In the genomic region with DNA sequence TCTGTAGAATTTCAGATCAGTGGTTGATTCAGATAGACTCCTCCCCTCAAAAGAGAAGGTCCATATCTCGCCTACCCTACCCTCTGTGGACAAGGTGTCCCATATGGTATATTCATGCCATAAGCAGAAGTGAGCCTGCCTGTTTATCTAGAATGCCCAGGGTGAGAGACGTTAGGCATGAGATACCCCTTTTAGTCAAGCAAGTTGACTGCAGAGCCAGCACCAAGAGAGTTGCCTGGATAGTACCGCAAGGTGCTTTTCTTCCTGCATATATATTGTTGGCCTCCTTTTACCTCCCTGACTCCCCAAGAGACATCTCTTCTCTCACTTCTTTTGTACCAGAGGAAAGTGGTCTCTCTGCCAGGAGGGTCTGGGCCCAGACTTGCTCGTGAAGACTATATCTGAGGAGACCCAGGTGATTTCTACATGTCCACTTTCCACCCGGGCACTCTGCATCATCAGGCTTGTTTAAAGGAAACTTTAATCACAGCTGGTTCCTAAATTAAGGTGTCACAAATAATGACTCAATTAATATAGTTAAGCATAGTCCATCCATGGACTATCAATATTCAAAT, we compare ENCODE assay signal across 12 cellular contexts. TPM values are rescaled to one million over a fixed set of nuclear protein-coding genes. Genes with fewer than 3 reads are reported as not detected.
A peak's percentile ranks its signal among the peaks of the same experiment; 100 is the strongest.
DNase-seq lines count a peak whose midpoint lies in the region; ATAC-seq and TF ChIP-seq lines count a peak whose summit lies in the region.
"Had no signal": no experiment of that assay in that cellular context is flagged by ENCODE, and none has a peak within 500 bp of the region (broad histone marks: within the 10 kb centered on the region; RNA-seq: fewer than 3 reads in every experiment).

No MANE protein-coding gene starts in this region.

- POLR2A ChIA-PET in activated B cell treated with CpG ODN at 0.5 μM for 24 hours (lab: Charles Lee), result interaction anchor here (1.2 to 9.2 kb wide), 2 partner anchors 50 to 153 kb away, joined by 4 to 289 read pairs; no protein-coding TSS in a partner anchor

- H3K9me3 Mint-ChIP-seq in activated B cell treated with CpG ODN at 0.5 μM for 24 hours (no peaks in the 10 kb centered on the region), HFFc6 (no peaks in the 10 kb centered on the region)

- H3K27me3 Mint-ChIP-seq in activated B cell treated with CpG ODN at 0.5 μM for 24 hours, result no peaks in the 10 kb centered on the region
- peaks cover 3% of the 10 kb centered on the region; the same call in 1 of the 2 replicates for H3K27me3 Mint-ChIP-seq in HFFc6 (ENCODE audit: insufficient read depth)

- no peaks in the 10 kb centered on the region for H3K27me3 ChIP-seq in neutrophil
- peaks cover 0 to 29% (median 24%) of the 10 kb centered on the region in 7 donors for H3K27me3 ChIP-seq in heart right ventricle

- CTCF ChIA-PET in activated B cell treated with CpG ODN at 0.5 μM for 24 hours (lab: Charles Lee), result interaction anchor here (1.9 to 6.6 kb wide), 3 partner anchors 154 to 356 kb away, joined by 10 to 178 read pairs (median 11); no protein-coding TSS in a partner anchor

- TF ChIP-seq CTCF in activated B cell treated with CpG ODN at 0.5 μM for 24 hours (IDR thresholded peaks at IDR 0.05) (no peak), neutrophil (IDR thresholded peaks at IDR 0.05) (no peak), heart right ventricle (IDR thresholded peaks at IDR 0.05) (no peak), HFFc6 (IDR thresholded peaks at IDR 0.05) (no peak)

- 81 to 84% methylated on average over 5 of the region's 5 CpGs for WGBS in heart right ventricle, 2 donors

- H3K4me3 ChIP-seq in neutrophil (ENCODE audit: low read depth in 1 of 2, low read length in 1 of 2), result peak overlapping the region in 1 of 2 experiments; percentile 39
- H3K4me3 ChIP-seq in heart right ventricle, result peak overlapping the region in 1 of 10 donors; percentile 73
- H3K4me3 ChIP-seq: body of pancreas, left ventricle myocardium inferior had no signal

- no peaks in the 10 kb centered on the region for H3K9me3 ChIP-seq in neutrophil
- H3K9me3 ChIP-seq in heart right ventricle, result no peaks in the 10 kb centered on the region
- H3K9me3 ChIP-seq: body of pancreas, left ventricle myocardium inferior had no signal

- intact Hi-C loops in activated B cell treated with CpG ODN at 0.5 μM for 24 hours (cut with micrococcal nuclease), result loop anchor here (5.0 kb wide), 1 partner anchor 431 kb away; a partner anchor contains a TSS
- intact Hi-C loops in heart right ventricle (cut with DNase I), result loop anchor here in 6 of 10 donors (5.0 to 10.0 kb wide), 3 partner anchors 354 to 1336 kb away; no protein-coding TSS in a partner anchor

- no peak for ATAC-seq in activated CD4-positive, CD25-positive, alpha-beta regulatory T cell treated with anti-CD3 and anti-CD28 coated beads, Interleukin-2, amount 50 U/mL, for 24 hours
- ATAC-seq in HG03159 (IDR thresholded peaks at IDR 0.05; ENCODE audit: unreplicated experiment) (peak; percentile 22), activated B cell treated with CpG ODN at 0.5 μM for 24 hours (ENCODE audit: low read depth) (no peak), HG03097 (IDR thresholded peaks at IDR 0.05; ENCODE audit: low FRiP score, unreplicated experiment) (no peak), heart right ventricle (no peak)
- ATAC-seq: body of pancreas had no signal

- no peaks in the 10 kb centered on the region for H3K36me3 ChIP-seq in neutrophil
- no peaks in the 10 kb centered on the region for H3K36me3 ChIP-seq in heart right ventricle
- H3K36me3 ChIP-seq: left ventricle myocardium inferior, WERI-Rb-1 had no signal

- peaks cover 82% of the 10 kb centered on the region for H3K4me1 Mint-ChIP-seq in activated B cell treated with CpG ODN at 0.5 μM for 24 hours
- H3K4me1 Mint-ChIP-seq in HFFc6 (ENCODE audit: low read depth), result peaks cover 67% of the 10 kb centered on the region

- H3K4me3 Mint-ChIP-seq in activated B cell treated with CpG ODN at 0.5 μM for 24 hours (peak overlapping the region; percentile 97), HFFc6 (no peak overlapping the region)

- H3K27ac Mint-ChIP-seq in activated B cell treated with CpG ODN at 0.5 μM for 24 hours (peak overlapping the region; percentile 97), HFFc6 (no peak overlapping the region)

- H3K27ac ChIP-seq in neutrophil, result peak overlapping the region; percentile 51
- H3K27ac ChIP-seq in heart right ventricle, result peak overlapping the region in 1 of 10 donors; percentile 92
- H3K27ac ChIP-seq: body of pancreas, left ventricle myocardium inferior, WERI-Rb-1 had no signal

- H3K4me1 ChIP-seq in neutrophil (ENCODE audit: control insufficient read depth in 1 of 2, insufficient read depth in 1 of 2, low read depth in 1 of 2, low read length in 1 of 2) (peaks cover 65 to 79% of the 10 kb centered on the region in 2 experiments), heart right ventricle (peaks cover 0 to 63% (median 15%) of the 10 kb centered on the region in 9 donors)

- DNase-seq in activated CD4-positive, CD25-positive, alpha-beta regulatory T cell treated with anti-CD3 and anti-CD28 coated beads, Interleukin-2, amount 50 U/mL, for 72 hours, result peak; percentile 32
- DNase-seq in activated B cell treated with CpG ODN at 0.5 μM for 24 hours (no peak), heart right ventricle (no peak), HFFc6 (no peak)
- DNase-seq: body of pancreas, left ventricle myocardium inferior, NCI-H526 treated with DMSO at 0.1 percent for 48 hours, WERI-Rb-1 had no signal

- H3K36me3 Mint-ChIP-seq in activated B cell treated with CpG ODN at 0.5 μM for 24 hours (ENCODE audit: low read depth), result peaks cover 40% of the 10 kb centered on the region
- no peaks in the 10 kb centered on the region; the same call in 1 of the 2 replicates for H3K36me3 Mint-ChIP-seq in HFFc6 (ENCODE audit: low read depth)

RNA-seq across cellular contexts. Expression of a gene that starts 4.0 kb away (rescaled TPM):
- 89.2 and 104 TPM in 2 replicates for total RNA-seq in activated B cell treated with CpG ODN at 0.5 μM for 24 hours
- 1 to 10 TPM in 8 of 10 donors, under 1 TPM in 2; 0.72 to 9.2 (median 1.6) TPM for total RNA-seq in heart right ventricle
- under 1 TPM; 0.29 to 0.39 TPM for polyA plus RNA-seq in heart right ventricle
- 10 to 100 TPM; 21.0 to 33.5 (median 30.4) TPM for total RNA-seq in HFFc6 (2021; fragmentation: NEBNext Ultra II Directional; extraction: Animal tissue kit (Norgen Biotek cat#: 25700))
